Comparison of ENCODE assay signal across 10 cellular contexts in genomic region chr1:40825430-40825778, GRCh38. TPM values are rescaled to one million over a fixed set of nuclear protein-coding genes. Genes with fewer than 3 reads are reported as not detected.
DNase-seq lines count a peak whose midpoint lies in the region; ATAC-seq and TF ChIP-seq lines count a peak whose summit lies in the region.
"Had no signal": no experiment of that assay in that cellular context is flagged by ENCODE, and none has a peak within 500 bp of the region (broad histone marks: within the 10 kb centered on the region; RNA-seq: fewer than 3 reads in every experiment).

No MANE protein-coding gene starts in this region.

- no peak overlapping the region for H3K27ac Mint-ChIP-seq in activated naive CD4-positive, alpha-beta T cell treated with anti-CD3 and anti-CD28 coated beads, Interleukin-2, amount 10 ng/mL, durations not matched to agents 7 days and 5 days

- peaks cover 20% of the 10 kb centered on the region for H3K27me3 Mint-ChIP-seq in activated naive CD4-positive, alpha-beta T cell treated with anti-CD3 and anti-CD28 coated beads, Interleukin-2, amount 10 ng/mL, durations not matched to agents 7 days and 5 days

- no peak overlapping the region for H3K4me3 ChIP-seq in GM12865 (ENCODE audit: low read depth, low read length)
- no peak overlapping the region for H3K4me3 ChIP-seq in right cardiac atrium (ENCODE audit: low read length)
- H3K4me3 ChIP-seq: mucosa of descending colon had no signal

- peaks cover 24% of the 10 kb centered on the region for H3K4me1 Mint-ChIP-seq in activated naive CD4-positive, alpha-beta T cell treated with anti-CD3 and anti-CD28 coated beads, Interleukin-2, amount 10 ng/mL, durations not matched to agents 7 days and 5 days

- no peak overlapping the region for H3K4me3 Mint-ChIP-seq in activated naive CD4-positive, alpha-beta T cell treated with anti-CD3 and anti-CD28 coated beads, Interleukin-2, amount 10 ng/mL, durations not matched to agents 7 days and 5 days

- intact Hi-C loops in right cardiac atrium (cut with DNase I): no loop called here

- DNase-seq in A172 (ENCODE audit: low spot score) (peak; percentile 17), GM12865 (ENCODE audit: low read depth) (peak; percentile 45), KBM-7 (peak; percentile 63), right cardiac atrium (no peak), T-helper 9 cell (no peak), HT-29 (ENCODE audit: low spot score) (no peak)
- no peak for DNase-seq in activated naive CD4-positive, alpha-beta T cell treated with anti-CD3 and anti-CD28 coated beads, Interleukin-2, amount 10 ng/mL, durations not matched to agents 7 days and 5 days
- DNase-seq: mucosa of descending colon, NCI-H526 treated with DMSO at 0.1 percent for 48 hours had no signal

- WGBS in right cardiac atrium: 64% methylated on average over 3 of the region's 3 CpGs

- no peak overlapping the region for H3K27ac ChIP-seq in right cardiac atrium (ENCODE audit: low read length)

- H3K27me3 ChIP-seq in right cardiac atrium (ENCODE audit: control insufficient read depth, insufficient read depth): no peaks in the 10 kb centered on the region

- TF ChIP-seq CTCF in GM12865 (IDR thresholded peaks at IDR 0.05; ENCODE audit: insufficient read depth, low read depth, low read length, missing control alignments): no peak

- H3K9me3 Mint-ChIP-seq in activated naive CD4-positive, alpha-beta T cell treated with anti-CD3 and anti-CD28 coated beads, Interleukin-2, amount 10 ng/mL, durations not matched to agents 7 days and 5 days: no peaks in the 10 kb centered on the region

- no peaks in the 10 kb centered on the region for H3K9me3 ChIP-seq in right cardiac atrium (ENCODE audit: control insufficient read depth, low read length)
- H3K9me3 ChIP-seq: mucosa of descending colon had no signal

- ATAC-seq in right cardiac atrium (peak; percentile 10 to 70), HG03565 (IDR thresholded peaks at IDR 0.05; ENCODE audit: unreplicated experiment) (no peak)
- ATAC-seq: mucosa of descending colon had no signal

- no peaks in the 10 kb centered on the region for H3K4me1 ChIP-seq in right cardiac atrium (ENCODE audit: control insufficient read depth, insufficient read depth, low read length)

- CTCF ChIA-PET in activated naive CD4-positive, alpha-beta T cell treated with anti-CD3 and anti-CD28 coated beads, Interleukin-2, amount 10 ng/mL, durations not matched to agents 7 days and 5 days (lab: Charles Lee): interaction anchor here (1.8 kb wide), 1 partner anchor 52 kb away, joined by 6 read pairs; no protein-coding TSS in a partner anchor

- H3K36me3 Mint-ChIP-seq in activated naive CD4-positive, alpha-beta T cell treated with anti-CD3 and anti-CD28 coated beads, Interleukin-2, amount 10 ng/mL, durations not matched to agents 7 days and 5 days: no peaks in the 10 kb centered on the region

- in situ Hi-C loops in KBM-7 (cut with MboI; ENCODE audit: low pct_unique_long_range_greater_than_20kb, low sequenced_read_pairs): no loop called here

RNA-seq across cellular contexts. Expression of gene CITED4, which starts 36.8 kb away (rescaled TPM):
- 4.1 and 5.3 TPM in 2 replicates for total RNA-seq in A172 (2014; rRNA removed; shearing (Covaris generic))
- total RNA-seq in right cardiac atrium: 10 to 100 TPM; 19.9 to 44.5 (median 38.2) TPM
- 13.7 TPM for polyA plus RNA-seq in right cardiac atrium
- 3.1 and 6.4 TPM in 2 replicates for total RNA-seq in HT-29 (2014; rRNA removed; shearing (Covaris generic))

RNA-seq across cellular contexts. Expression of gene KCNQ4, which starts 41.8 kb away (rescaled TPM):
- not detected in 2 replicates for total RNA-seq in A172 (2014; rRNA removed; shearing (Covaris generic))
- 1 to 10 TPM in 2 of 4 donors, under 1 TPM in 2; 0.71 to 1.8 (median 1.00) TPM for total RNA-seq in right cardiac atrium
- 0.88 TPM for polyA plus RNA-seq in right cardiac atrium
- 0.74 and 0.83 TPM in 2 replicates for total RNA-seq in HT-29 (2014; rRNA removed; shearing (Covaris generic))

Comparison
In these comparisons a context has a peak if more than half of its experiments do, and no peak if none do; other contexts are left out.
1. DNase-seq: peak in A172 (single experiment), GM12865 (single experiment) and KBM-7 (single experiment); none in right cardiac atrium (0 of 3), T-helper 9 cell (single experiment), activated naive CD4-positive, alpha-beta T cell treated with anti-CD3 and anti-CD28 coated beads, Interleukin-2, amount 10 ng/mL, durations not matched to agents 7 days and 5 days (single experiment) and HT-29 (single experiment).